In the genomic region with DNA sequence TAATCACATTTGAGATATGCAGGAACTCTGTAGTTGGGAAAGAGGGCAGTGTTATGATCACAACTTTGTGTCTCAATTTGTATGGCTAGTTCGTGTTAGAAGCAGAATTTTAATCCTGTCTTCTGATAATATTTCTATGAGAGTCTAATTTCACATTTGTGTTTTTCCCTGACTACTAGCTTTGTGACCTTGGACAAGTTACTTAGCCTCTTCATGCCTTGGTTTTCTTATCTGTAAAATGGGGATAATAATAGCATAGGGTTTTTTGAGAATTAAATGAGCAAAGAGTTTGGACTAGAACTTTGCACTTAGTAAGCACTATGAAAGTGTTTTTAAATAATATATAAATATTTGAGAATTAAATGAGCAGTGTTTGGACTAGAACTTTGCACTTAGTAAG, we compare ENCODE assay signal across 28 cellular contexts.
"Had no signal": no experiment of that assay in that cellular context is flagged by ENCODE, and none has a peak within 500 bp of the region (broad histone marks: within the 10 kb centered on the region; RNA-seq: fewer than 3 reads in every experiment).

No MANE protein-coding gene starts in this region.

- FAIRE-seq: colon, endometrium, endothelial cell of umbilical vein, frontal cortex had no signal

- H3K27me3 ChIP-seq: colonic mucosa, dorsolateral prefrontal cortex, esophagus muscularis mucosa, esophagus squamous epithelium, gastrocnemius medialis, heart left ventricle, heart right ventricle had no signal

- H3K4me3 Mint-ChIP-seq: dendritic cell treated with granulocyte-macrophage colony-stimulating factor and Interleukin-4, amounts not matched to agents 40 ng/mL and 50 ng/mL, for 4 days; effector memory CD8-positive, alpha-beta T cell; endodermal cell had no signal

- H3K9me3 ChIP-seq: colonic mucosa, esophagus muscularis mucosa, esophagus squamous epithelium, gastrocnemius medialis, gastroesophageal sphincter, heart left ventricle, heart right ventricle had no signal

- H3K4me3 ChIP-seq: colonic mucosa, coronary artery, dorsolateral prefrontal cortex, esophagus muscularis mucosa, esophagus squamous epithelium, gastrocnemius medialis, gastroesophageal sphincter, heart left ventricle, heart right ventricle had no signal

- H3K4me1 ChIP-seq: colonic mucosa, esophagus muscularis mucosa, foreskin keratinocyte, gastrocnemius medialis, gastroesophageal sphincter, heart left ventricle, heart right ventricle had no signal

- H3K27ac Mint-ChIP-seq: dendritic cell treated with granulocyte-macrophage colony-stimulating factor and Interleukin-4, amounts not matched to agents 40 ng/mL and 50 ng/mL, for 4 days; effector memory CD8-positive, alpha-beta T cell; endodermal cell had no signal

- ATAC-seq: effector memory CD8-positive, alpha-beta T cell; esophagus mucosa; foreskin keratinocyte; gastrocnemius medialis; gastroesophageal sphincter; heart left ventricle; heart right ventricle had no signal

- H3K36me3 ChIP-seq: colonic mucosa, esophagus muscularis mucosa, esophagus squamous epithelium, gastrocnemius medialis, gastroesophageal sphincter, heart left ventricle, heart right ventricle had no signal

- H3K27ac ChIP-seq: colonic mucosa, coronary artery, dorsolateral prefrontal cortex, epithelial cell of prostate, esophagus muscularis mucosa, esophagus squamous epithelium, foreskin keratinocyte, gastrocnemius medialis, gastroesophageal sphincter, heart left ventricle, heart right ventricle had no signal

- DNase-seq: colonic mucosa; cortex of kidney; dermis blood vessel endothelial cell; dorsolateral prefrontal cortex; effector CD4-positive, alpha-beta T cell; effector CD8-positive, alpha-beta T cell; effector memory CD4-positive, alpha-beta T cell; effector memory CD8-positive, alpha-beta T cell; endodermal cell; erythroblast; esophagus squamous epithelium; foreskin fibroblast; foreskin keratinocyte; foreskin melanocyte; gastrocnemius medialis; head of caudate nucleus; heart left ventricle; heart right ventricle had no signal

- H3K9me3 Mint-ChIP-seq: dendritic cell treated with granulocyte-macrophage colony-stimulating factor and Interleukin-4, amounts not matched to agents 40 ng/mL and 50 ng/mL, for 4 days; effector memory CD8-positive, alpha-beta T cell; endodermal cell had no signal
